26 cellular contexts compared by ENCODE assay signal in genomic region chr7:121739465-121739864, GRCh38.
"Had no signal": no experiment of that assay in that cellular context is flagged by ENCODE, and none has a peak within 500 bp of the region (broad histone marks: within the 10 kb centered on the region; RNA-seq: fewer than 3 reads in every experiment).

No MANE protein-coding gene starts in this region.

- ATAC-seq: activated CD8-positive, alpha-beta memory T cell treated with anti-CD3 and anti-CD28 coated beads, Interleukin-2, amount 10 ng/mL, durations not matched to agents 7 days and 5 days; left lobe of liver; pancreas; right lobe of liver; stimulated activated naive CD8-positive, alpha-beta T cell treated with anti-CD3 and anti-CD28 coated beads, Interleukin-15, amount 100 ng/mL, for 72 hours; T-helper 17 cell had no signal

- H3K4me3 ChIP-seq: colonic mucosa, lung, pancreas, right lobe of liver, suprapubic skin, transverse colon had no signal

- H3K27me3 ChIP-seq: brain microvascular endothelial cell, colonic mucosa, pancreas, right lobe of liver, suprapubic skin, transverse colon had no signal

- DNase-seq: activated CD4-positive, alpha-beta memory T cell treated with anti-CD3 and anti-CD28 coated beads for 36 hours; activated CD4-positive, alpha-beta T cell treated with anti-CD3 and anti-CD28 coated beads for 4 hours; activated CD8-positive, alpha-beta memory T cell treated with anti-CD3 and anti-CD28 coated beads, Interleukin-2, amount 10 ng/mL, durations not matched to agents 7 days and 5 days; activated naive CD4-positive, alpha-beta T cell; activated naive CD8-positive, alpha-beta T cell treated with anti-CD3 and anti-CD28 coated beads for 36 hours; amygdala; brain microvascular endothelial cell; central memory CD4-positive, alpha-beta T cell; colonic mucosa; erythroblast; foreskin melanocyte; glutamatergic neuron; hippocampal formation; kidney; midbrain; pancreas; right lobe of liver; small intestine; stimulated activated CD4-positive, alpha-beta T cell treated with anti-CD3 and anti-CD28 coated beads, Interleukin-15, amount 100 ng/mL, for 24 hours; stimulated activated CD4-positive, alpha-beta T cell treated with anti-CD3 and anti-CD28 coated beads, Interleukin-2, amount 100 ng/mL, for 48 hours; stimulated activated naive CD8-positive, alpha-beta T cell treated with anti-CD3 and anti-CD28 coated beads, Interleukin-15, amount 100 ng/mL, for 72 hours; T-helper 17 cell; transverse colon had no signal

- H3K36me3 ChIP-seq: brain microvascular endothelial cell, colonic mucosa, pancreas, right lobe of liver, suprapubic skin, transverse colon had no signal

- H3K27ac ChIP-seq: brain microvascular endothelial cell, colonic mucosa, pancreas, right lobe of liver, suprapubic skin, transverse colon had no signal

- H3K4me1 ChIP-seq: pancreas, right lobe of liver, transverse colon had no signal
